ENCODE assay signal across 28 cellular contexts in genomic region chr7:8871716-8872115, GRCh38.
"Had no signal": no experiment of that assay in that cellular context is flagged by ENCODE, and none has a peak within 500 bp of the region (broad histone marks: within the 10 kb centered on the region; RNA-seq: fewer than 3 reads in every experiment).

No MANE protein-coding gene starts in this region.

- ATAC-seq: activated CD4-positive, alpha-beta T cell treated with anti-CD3 and anti-CD28 coated beads for 36 hours; activated CD8-positive, alpha-beta memory T cell treated with anti-CD3 and anti-CD28 coated beads, Interleukin-2, amount 10 ng/mL, durations not matched to agents 7 days and 5 days; activated CD8-positive, alpha-beta T cell treated with anti-CD3 and anti-CD28 coated beads, Interleukin-2, amount 10 ng/mL, durations not matched to agents 7 days and 5 days; activated naive CD4-positive, alpha-beta T cell treated with anti-CD3 and anti-CD28 coated beads, Interleukin-2, amount 50 U/mL, for 72 hours; activated T-cell treated with anti-CD3 and anti-CD28 coated beads, Interleukin-2, amount 50 U/mL, for 72 hours; gastroesophageal sphincter; heart right ventricle had no signal

- H3K4me3 ChIP-seq: ascending aorta, breast epithelium, cardiac muscle cell, colonic mucosa, esophagus squamous epithelium, gastroesophageal sphincter, heart right ventricle, hepatocyte had no signal

- DNase-seq: activated CD4-positive, alpha-beta memory T cell treated with anti-CD3 and anti-CD28 coated beads for 36 hours; activated CD4-positive, alpha-beta T cell treated with anti-CD3 and anti-CD28 coated beads for 36 hours; activated CD4-positive, alpha-beta T cell treated with anti-CD3 and anti-CD28 coated beads, Interleukin-2, amount 10 ng/mL, durations not matched to agents 24 days and 14 days; activated CD4-positive, CD25-positive, alpha-beta regulatory T cell; activated CD4-positive, CD25-positive, alpha-beta regulatory T cell treated with anti-CD3 and anti-CD28 coated beads, Interleukin-2, amount 50 U/mL, for 72 hours; activated CD8-positive, alpha-beta memory T cell treated with anti-CD3 and anti-CD28 coated beads, Interleukin-2, amount 10 ng/mL, durations not matched to agents 7 days and 5 days; activated CD8-positive, alpha-beta memory T cell treated with anti-CD3 and anti-CD28 coated beads, Interleukin-2, amount 50 U/mL, for 4 hours; activated CD8-positive, alpha-beta T cell treated with anti-CD3 and anti-CD28 coated beads, Interleukin-2, amount 10 ng/mL, durations not matched to agents 7 days and 5 days; activated gamma-delta T cell; activated naive CD4-positive, alpha-beta T cell; activated naive CD4-positive, alpha-beta T cell treated with anti-CD3 and anti-CD28 coated beads, Interleukin-2, amount 10 ng/mL, durations not matched to agents 7 days and 5 days; activated naive CD8-positive, alpha-beta T cell treated with anti-CD3 and anti-CD28 coated beads, Interleukin-2, amount 10 ng/mL, durations not matched to agents 7 days and 5 days; activated T-cell treated with anti-CD3 and anti-CD28 coated beads, Interleukin-2, amount 50 U/mL, for 1 hour; activated T-cell treated with anti-CD3 and anti-CD28 coated beads, Interleukin-2, amount 50 U/mL, for 72 hours; central memory CD4-positive, alpha-beta T cell; cerebellar nuclear complex; colonic mucosa; effector CD8-positive, alpha-beta T cell; esophagus squamous epithelium; foreskin melanocyte; heart right ventricle; T1000 had no signal
